8 cellular contexts compared by ENCODE assay signal in the genomic region with DNA sequence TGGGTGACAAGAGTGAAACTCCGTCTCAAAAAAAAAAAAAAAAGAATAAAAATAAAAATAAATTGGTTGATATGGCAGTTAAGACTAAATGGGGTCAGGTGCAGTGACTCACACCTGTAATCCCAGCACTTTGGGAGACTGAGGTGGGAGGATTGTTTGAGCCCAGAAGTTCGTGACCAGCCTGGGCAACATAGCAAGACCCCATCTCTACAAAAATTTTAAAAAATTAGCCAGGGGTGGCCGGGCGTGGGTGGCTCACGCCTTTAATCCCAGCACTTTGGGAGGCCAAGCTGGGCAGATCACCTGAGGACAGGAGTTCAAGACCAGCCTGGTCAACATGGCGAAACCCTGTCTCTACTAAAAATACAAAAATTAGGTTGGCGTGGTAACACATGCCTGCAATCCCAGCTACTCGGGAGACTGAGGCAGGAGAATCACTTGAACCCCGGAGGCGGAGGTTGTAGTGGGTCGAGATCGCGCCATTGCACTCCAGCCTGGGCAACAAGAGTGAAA. TPM values are rescaled to one million over a fixed set of nuclear protein-coding genes. Genes with fewer than 3 reads are reported as not detected.
DNase-seq lines count a peak whose midpoint lies in the region; TF ChIP-seq lines count a peak whose summit lies in the region.
"Not testable (repeated sequence)": the region's sequence is repeated elsewhere in the genome, so short reads cannot be mapped to it uniquely, and the experiment has no call there.

No MANE protein-coding gene starts in this region.

- POLR2A ChIA-PET in activated CD4-positive, alpha-beta memory T cell treated with anti-CD3 and anti-CD28 coated beads, Interleukin-2, amount 10 ng/mL, durations not matched to agents 7 days and 5 days (lab: Charles Lee) = interaction anchor here (0.8 to 4.2 kb wide), 23 partner anchors 10 to 748 kb away, joined by 3 to 160 read pairs (median 6); partner anchors contain the start of genes LYRM2, MDN1, PM20D2 and PNRC1

- not testable (repeated sequence) for H2BK12ac ChIP-seq in mesenchymal stem cell (ENCODE audit: low read length in 2 of 2)

- H3F3A ChIP-seq in MM.1S (ENCODE audit: insufficient read depth, low read length) = not testable (repeated sequence)

- peaks cover 38% of the 10 kb centered on the region for H3K36me3 Mint-ChIP-seq in activated CD4-positive, alpha-beta memory T cell treated with anti-CD3 and anti-CD28 coated beads, Interleukin-2, amount 10 ng/mL, durations not matched to agents 7 days and 5 days (ENCODE audit: low read depth)
- not testable (repeated sequence) for H3K36me3 Mint-ChIP-seq in progenitor cell of endocrine pancreas (ENCODE audit: insufficient read depth); type B pancreatic cell

- WGBS in mammary epithelial cell (ENCODE audit: low coverage, missing lambda C conversion rate) = 34% methylated on average over 10 of the region's 13 CpGs
- WGBS in mesenchymal stem cell = 87% methylated on average over 12 of the region's 13 CpGs

- not testable (repeated sequence) for H3K9me2 ChIP-seq in MM.1S (replicated peaks; ENCODE audit: insufficient read depth, low read length)

- peaks cover 34% of the 10 kb centered on the region for H3K4me1 Mint-ChIP-seq in activated CD4-positive, alpha-beta memory T cell treated with anti-CD3 and anti-CD28 coated beads, Interleukin-2, amount 10 ng/mL, durations not matched to agents 7 days and 5 days
- H3K4me1 Mint-ChIP-seq in progenitor cell of endocrine pancreas (ENCODE audit: low read depth) = peaks cover 11% of the 10 kb centered on the region
- not testable (repeated sequence) for H3K4me1 Mint-ChIP-seq in type B pancreatic cell (ENCODE audit: unreplicated experiment)

- peaks cover 29% of the 10 kb centered on the region for H3K79me2 ChIP-seq in MM.1S (ENCODE audit: low read length)
- peaks cover 33% of the 10 kb centered on the region for H3K79me2 ChIP-seq in mammary epithelial cell (ENCODE audit: insufficient read depth, low read length)

- H3K9ac ChIP-seq in ES-I3 (ENCODE audit: low read depth, low read length) (peak overlapping the region; percentile 63), MM.1S (ENCODE audit: low read length) (peak overlapping the region; percentile 84), mammary epithelial cell (ENCODE audit: insufficient read depth, low read length) (peak overlapping the region; percentile 83), mesenchymal stem cell (ENCODE audit: low read length) (peak overlapping the region; percentile 92)

- H3K4me3 Mint-ChIP-seq in activated CD4-positive, alpha-beta memory T cell treated with anti-CD3 and anti-CD28 coated beads, Interleukin-2, amount 10 ng/mL, durations not matched to agents 7 days and 5 days = peak overlapping the region; percentile 99
- peak overlapping the region; percentile 98 for H3K4me3 Mint-ChIP-seq in progenitor cell of endocrine pancreas (ENCODE audit: low read depth)
- peak overlapping the region; percentile 99 for H3K4me3 Mint-ChIP-seq in type B pancreatic cell

- not testable (repeated sequence) for H2AK5ac ChIP-seq in mesenchymal stem cell (ENCODE audit: low read length, severe bottlenecking)

- H3K4ac ChIP-seq in mesenchymal stem cell (ENCODE audit: low read depth in 1 of 2, low read length in 2 of 2) = not testable (repeated sequence)

- not testable (repeated sequence) for H4K91ac ChIP-seq in mesenchymal stem cell (ENCODE audit: low read length)

- H3K27ac ChIP-seq in MM.1S (ENCODE audit: low read length) = peak overlapping the region; percentile 75; the same call in 1 of the 2 replicates
- peak overlapping the region; percentile 56 for H3K27ac ChIP-seq in mammary epithelial cell (ENCODE audit: insufficient read depth, low read depth, low read length)
- not testable (repeated sequence) for H3K27ac ChIP-seq in mesenchymal stem cell (ENCODE audit: low read length, poor library complexity, severe bottlenecking)

- H3K27me3 Mint-ChIP-seq in activated CD4-positive, alpha-beta memory T cell treated with anti-CD3 and anti-CD28 coated beads, Interleukin-2, amount 10 ng/mL, durations not matched to agents 7 days and 5 days; progenitor cell of endocrine pancreas; type B pancreatic cell: not testable (repeated sequence)

- BruUV-seq in mammary epithelial cell (replicated peaks; lab: Mats Ljungman, UMichigan) = not testable (repeated sequence)

- H4K8ac ChIP-seq in mesenchymal stem cell (ENCODE audit: low read length) = peak overlapping the region; percentile 78

- dilution Hi-C loops in mammary epithelial cell (cut with HindIII; ENCODE audit: low sequenced_read_pairs) = not testable (repeated sequence)

- peak overlapping the region; percentile 84 for H2AFZ ChIP-seq in MM.1S (ENCODE audit: low read length)
- H2AFZ ChIP-seq in mammary epithelial cell (ENCODE audit: low read depth, low read length) = peak overlapping the region; percentile 98
- H2AFZ ChIP-seq in mesenchymal stem cell (ENCODE audit: low read depth, low read length) = not testable (repeated sequence)

- H3K36me3 ChIP-seq in ES-I3 (ENCODE audit: insufficient read depth, low read length) (peaks cover 11% of the 10 kb centered on the region), mesenchymal stem cell (ENCODE audit: control insufficient read depth in 1 of 2, insufficient read depth in 2 of 2, low read depth in 1 of 2, low read length in 2 of 2) (peaks cover 3 to 13% of the 10 kb centered on the region in 2 experiments)
- H3K36me3 ChIP-seq in MM.1S (replicated peaks; ENCODE audit: insufficient read depth, low read length); mammary epithelial cell (ENCODE audit: insufficient read depth, low read length): not testable (repeated sequence)

- peaks cover 12% of the 10 kb centered on the region for H3K79me1 ChIP-seq in mesenchymal stem cell (replicated peaks; ENCODE audit: low read length, poor library complexity, severe bottlenecking)

- DNase-seq in MM.1S; activated CD4-positive, alpha-beta memory T cell treated with anti-CD3 and anti-CD28 coated beads, Interleukin-2, amount 10 ng/mL, durations not matched to agents 7 days and 5 days; mammary epithelial cell; fibroblast of villous mesenchyme (ENCODE audit: low read depth); mesenchymal stem cell; progenitor cell of endocrine pancreas (ENCODE audit: low spot score, unreplicated experiment); type B pancreatic cell (ENCODE audit: extremely low spot score, unreplicated experiment): not testable (repeated sequence)

- not testable (repeated sequence) for H3K18ac ChIP-seq in mesenchymal stem cell (ENCODE audit: low read depth in 1 of 2, low read length in 2 of 2)

- H3K9me3 ChIP-seq in ES-I3 (ENCODE audit: control insufficient read depth, insufficient read depth, low read length); MM.1S (replicated peaks; ENCODE audit: insufficient read depth, low read length); mammary epithelial cell (replicated peaks; ENCODE audit: insufficient read depth, low read length); mesenchymal stem cell (ENCODE audit: control insufficient read depth, low read length): not testable (repeated sequence)

- H3K4me2 ChIP-seq in MM.1S (ENCODE audit: low read depth, low read length) (peak overlapping the region; percentile 69; the same call in 1 of the 2 replicates), mammary epithelial cell (ENCODE audit: insufficient read depth, low read depth, low read length) (peak overlapping the region; percentile 86), mesenchymal stem cell (ENCODE audit: low read length, poor library complexity, severe bottlenecking) (peak overlapping the region; percentile 79)

- in situ Hi-C loops in mammary epithelial cell (cut with MboI; ENCODE audit: low sequenced_read_pairs in 2 of 2) = not testable (repeated sequence)

- not testable (repeated sequence) for H3K14ac ChIP-seq in mesenchymal stem cell (ENCODE audit: low read length in 2 of 2)

- H3K4me3 ChIP-seq in MM.1S (ENCODE audit: low read length) (peak overlapping the region; percentile 88), mammary epithelial cell (replicated peaks in 1 of 3; ENCODE audit: insufficient read depth in 1 of 3, low read depth in 2 of 3, low read length in 3 of 3) (peak overlapping the region; percentile 64 to 90 (median 73)), fibroblast of villous mesenchyme (ENCODE audit: low read depth, low read length) (peak overlapping the region; percentile 98), mesenchymal stem cell (ENCODE audit: insufficient read depth in 1 of 2, low read depth in 1 of 2, low read length in 2 of 2) (peak overlapping the region in 1 of 2 experiments; percentile 98)

- H3K27ac Mint-ChIP-seq in activated CD4-positive, alpha-beta memory T cell treated with anti-CD3 and anti-CD28 coated beads, Interleukin-2, amount 10 ng/mL, durations not matched to agents 7 days and 5 days = peak overlapping the region; percentile 96
- not testable (repeated sequence) for H3K27ac Mint-ChIP-seq in progenitor cell of endocrine pancreas
- H3K27ac Mint-ChIP-seq in type B pancreatic cell = peak overlapping the region; percentile 96

- not testable (repeated sequence) for H2BK15ac ChIP-seq in mesenchymal stem cell (ENCODE audit: low read depth, poor library complexity, severe bottlenecking)

- not testable (repeated sequence) for H3K27me3 ChIP-seq in MM.1S (replicated peaks; ENCODE audit: insufficient read depth, low read length); mammary epithelial cell (ENCODE audit: insufficient read depth, low read length); mesenchymal stem cell (ENCODE audit: control insufficient read depth in 1 of 2, insufficient read depth in 1 of 2, low read length in 2 of 2)

- H2BK120ac ChIP-seq in mesenchymal stem cell (ENCODE audit: low read depth, low read length) = not testable (repeated sequence)

- not testable (repeated sequence) for H3K9me3 Mint-ChIP-seq in activated CD4-positive, alpha-beta memory T cell treated with anti-CD3 and anti-CD28 coated beads, Interleukin-2, amount 10 ng/mL, durations not matched to agents 7 days and 5 days; progenitor cell of endocrine pancreas (ENCODE audit: low read depth); type B pancreatic cell

- H2BK5ac ChIP-seq in mesenchymal stem cell (ENCODE audit: low read depth, low read length, poor library complexity, severe bottlenecking) = not testable (repeated sequence)

- not testable (repeated sequence) for H3K23ac ChIP-seq in mesenchymal stem cell (ENCODE audit: low read length in 2 of 2)

- CTCF ChIA-PET in activated CD4-positive, alpha-beta memory T cell treated with anti-CD3 and anti-CD28 coated beads, Interleukin-2, amount 10 ng/mL, durations not matched to agents 7 days and 5 days (lab: Charles Lee) = interaction anchor here (1.1 to 3.0 kb wide), 5 partner anchors 9 to 650 kb away, joined by 3 to 38 read pairs (median 4); partner anchors contain the start of gene MDN1
- CTCF ChIA-PET in mammary epithelial cell (lab: Charles Lee; ENCODE audit: low non-redundant PET) = interaction anchor here (1.0 kb wide), 1 partner anchor 13 kb away, joined by 3 read pairs; no protein-coding TSS in a partner anchor

- intact Hi-C loops in mammary epithelial cell (cut with micrococcal nuclease) = not testable (repeated sequence)

- not testable (repeated sequence) for TF ChIP-seq CTCF in MM.1S (IDR thresholded peaks at IDR 0.05; ENCODE audit: low read length); mammary epithelial cell (conservative IDR thresholded peaks at IDR 0.05 in 1 of 2, IDR thresholded peaks at IDR 0.05 in 1 of 2; ENCODE audit: extremely low read depth in 1 of 2, insufficient read depth in 1 of 2, low read depth in 1 of 2, low read length in 2 of 2); fibroblast of villous mesenchyme (IDR thresholded peaks at IDR 0.05; ENCODE audit: insufficient read depth, low read depth, low read length); progenitor cell of endocrine pancreas (IDR thresholded peaks at IDR 0.05; ENCODE audit: unreplicated experiment); type B pancreatic cell (conservative IDR thresholded peaks at IDR 0.05)

- not testable (repeated sequence) for H4K20me1 ChIP-seq in MM.1S (ENCODE audit: insufficient read depth, low read length); mammary epithelial cell (ENCODE audit: insufficient read depth, low read length)

- H3K4me1 ChIP-seq in ES-I3 (ENCODE audit: insufficient read depth, low read length); MM.1S (ENCODE audit: low read length); mammary epithelial cell (ENCODE audit: insufficient read depth, low read length); mesenchymal stem cell (ENCODE audit: control insufficient read depth, insufficient read depth, low read depth, low read length): not testable (repeated sequence)

RNA-seq across cellular contexts. Expression of gene CASP8AP2, which starts 1.1 kb away (rescaled TPM):
- total RNA-seq in activated CD4-positive, alpha-beta memory T cell treated with anti-CD3 and anti-CD28 coated beads, Interleukin-2, amount 10 ng/mL, durations not matched to agents 7 days and 5 days = 10 to 100 TPM; 37.5 to 39.0 TPM
- 10 to 100 TPM; 10.8 to 14.2 TPM for total RNA-seq in mammary epithelial cell
- polyA plus RNA-seq in mammary epithelial cell = 6.0 TPM
- polyA minus RNA-seq in mammary epithelial cell = 5.9 TPM
- total RNA-seq in fibroblast of villous mesenchyme = 11.9 and 18.1 TPM in 2 replicates
- 7.6 TPM for polyA plus RNA-seq in mesenchymal stem cell (2013, experiment 1 of 2)
- 8.1 TPM for polyA plus RNA-seq in mesenchymal stem cell (2013, experiment 2 of 2)
- total RNA-seq in progenitor cell of endocrine pancreas = 31.4 and 31.9 TPM in 2 replicates
- total RNA-seq in type B pancreatic cell (ENCODE audit: low replicate concordance) = 19.0 and 29.5 TPM in 2 replicates

RNA-seq across cellular contexts. Expression of gene MDN1, which starts 8.9 kb away (rescaled TPM):
- total RNA-seq in activated CD4-positive, alpha-beta memory T cell treated with anti-CD3 and anti-CD28 coated beads, Interleukin-2, amount 10 ng/mL, durations not matched to agents 7 days and 5 days = 10 to 100 TPM; 38.2 to 39.4 TPM
- total RNA-seq in mammary epithelial cell (10 to 100 TPM; 18.2 to 30.3 TPM), fibroblast of villous mesenchyme (19.0 and 27.2 TPM in 2 replicates), progenitor cell of endocrine pancreas (44.1 and 47.1 TPM in 2 replicates), type B pancreatic cell (ENCODE audit: low replicate concordance) (36.7 and 43.1 TPM in 2 replicates)
- polyA plus RNA-seq in mammary epithelial cell = 5.8 TPM
- 41.7 TPM for polyA minus RNA-seq in mammary epithelial cell
- 4.1 TPM for polyA plus RNA-seq in mesenchymal stem cell (2013, experiment 1 of 2)
- 4.1 TPM for polyA plus RNA-seq in mesenchymal stem cell (2013, experiment 2 of 2)
